ENCODE assay signal across 16 cellular contexts in genomic region chr9:20256284-20256948, GRCh38.
DNase-seq lines count a peak whose midpoint lies in the region; ATAC-seq lines count a peak whose summit lies in the region.
"Had no signal": no experiment of that assay in that cellular context is flagged by ENCODE, and none has a peak within 500 bp of the region (broad histone marks: within the 10 kb centered on the region; RNA-seq: fewer than 3 reads in every experiment).

No MANE protein-coding gene starts in this region.

- peak; percentile 40 for ATAC-seq in activated CD4-positive, alpha-beta T cell treated with anti-CD3 and anti-CD28 coated beads for 36 hours
- ATAC-seq in HG02798 (IDR thresholded peaks at IDR 0.05; ENCODE audit: poor library complexity, unreplicated experiment) (peak; percentile 35), esophagus mucosa (peak; percentile 29), HG03457 (IDR thresholded peaks at IDR 0.05; ENCODE audit: unreplicated experiment) (no peak)
- ATAC-seq: upper lobe of right lung had no signal

- H3K9me3 ChIP-seq in BLaER1 treated with 17β-estradiol and CSF1 and Interleukin-3, amounts not matched to agents 10 nM and 100 nM (replicated peaks in 1 of 11): no peaks in the 10 kb centered on the region
- H3K9me3 ChIP-seq: breast epithelium, Peyer's patch, SJCRH30, upper lobe of right lung had no signal

- H3K36me3 ChIP-seq in BLaER1 treated with 17β-estradiol and CSF1 and Interleukin-3, amounts not matched to agents 10 nM and 100 nM: no peaks in the 10 kb centered on the region
- H3K36me3 ChIP-seq: breast epithelium, Peyer's patch, SJCRH30, upper lobe of right lung had no signal

- intact Hi-C loops in activated CD4-positive, alpha-beta T cell treated with anti-CD3 and anti-CD28 coated beads for 36 hours (cut with DNase I, micrococcal nuclease): no loop called here

- H3K27me3 Mint-ChIP-seq in activated CD4-positive, alpha-beta T cell treated with anti-CD3 and anti-CD28 coated beads for 36 hours: no peaks in the 10 kb centered on the region

- H3K36me3 Mint-ChIP-seq in activated CD4-positive, alpha-beta T cell treated with anti-CD3 and anti-CD28 coated beads for 36 hours (ENCODE audit: low read depth): no peaks in the 10 kb centered on the region

- peak overlapping the region in 8 of 11 experiments; percentile 11 to 56 (median 36); a peak in 13 of 22 replicates for H3K4me2 ChIP-seq in BLaER1 treated with 17β-estradiol and CSF1 and Interleukin-3, amounts not matched to agents 10 nM and 100 nM

- H3K27me3 ChIP-seq in BLaER1 treated with 17β-estradiol and CSF1 and Interleukin-3, amounts not matched to agents 10 nM and 100 nM: no peaks in the 10 kb centered on the region
- H3K27me3 ChIP-seq: breast epithelium, Peyer's patch, SJCRH30, upper lobe of right lung had no signal

- POLR2A ChIA-PET in activated CD4-positive, alpha-beta T cell treated with anti-CD3 and anti-CD28 coated beads for 36 hours (lab: Charles Lee): no interaction called here

- no peaks in the 10 kb centered on the region for H3K9me3 Mint-ChIP-seq in activated CD4-positive, alpha-beta T cell treated with anti-CD3 and anti-CD28 coated beads for 36 hours (ENCODE audit: low read depth)
- H3K9me3 Mint-ChIP-seq: H9 had no signal

- H3K27ac Mint-ChIP-seq in activated CD4-positive, alpha-beta T cell treated with anti-CD3 and anti-CD28 coated beads for 36 hours: no peak overlapping the region

- H4K20me1 ChIP-seq in BLaER1 treated with 17β-estradiol and CSF1 and Interleukin-3, amounts not matched to agents 10 nM and 100 nM: no peaks in the 10 kb centered on the region

- no peak overlapping the region for H3K9ac ChIP-seq in BLaER1 treated with 17β-estradiol and CSF1 and Interleukin-3, amounts not matched to agents 10 nM and 100 nM

- H3K4me3 ChIP-seq in BLaER1 treated with 17β-estradiol and CSF1 and Interleukin-3, amounts not matched to agents 10 nM and 100 nM: no peak overlapping the region
- H3K4me3 ChIP-seq: breast epithelium, Peyer's patch, SJCRH30, upper lobe of right lung had no signal

- no peak for DNase-seq in activated CD4-positive, alpha-beta T cell treated with anti-CD3 and anti-CD28 coated beads for 36 hours
- DNase-seq in activated CD4-positive, alpha-beta T cell treated with anti-CD3 and anti-CD28 coated beads, Interleukin-2, amount 50 U/mL, for 4 hours: no peak
- DNase-seq in islet precursor cell (no peak), cerebellum (ENCODE audit: low spot score) (no peak)
- DNase-seq: H9; IMR-90; NCI-H510A; Peyer's patch; SJCRH30; stimulated activated CD4-positive, alpha-beta T cell treated with anti-CD3 and anti-CD28 coated beads, Interleukin-4, amount 100 ng/mL, for 24 hours; upper lobe of right lung had no signal

- no peak overlapping the region for H3K27ac ChIP-seq in BLaER1 treated with 17β-estradiol and CSF1 and Interleukin-3, amounts not matched to agents 10 nM and 100 nM
- H3K27ac ChIP-seq: breast epithelium, Peyer's patch, SJCRH30, upper lobe of right lung had no signal

- H3K4me1 Mint-ChIP-seq in activated CD4-positive, alpha-beta T cell treated with anti-CD3 and anti-CD28 coated beads for 36 hours: peaks cover 31% of the 10 kb centered on the region

- CTCF ChIA-PET in activated CD4-positive, alpha-beta T cell treated with anti-CD3 and anti-CD28 coated beads for 36 hours (lab: Charles Lee): no interaction called here

- H3K4me1 ChIP-seq in BLaER1 treated with 17β-estradiol and CSF1 and Interleukin-3, amounts not matched to agents 10 nM and 100 nM: peaks cover 0 to 14% (median 11%) of the 10 kb centered on the region in 10 experiments; a peak in 15 of 20 replicates
- H3K4me1 ChIP-seq: breast epithelium, Peyer's patch, SJCRH30, upper lobe of right lung had no signal

- H3K4me3 Mint-ChIP-seq in activated CD4-positive, alpha-beta T cell treated with anti-CD3 and anti-CD28 coated beads for 36 hours: no peak overlapping the region
- H3K4me3 Mint-ChIP-seq: H9 had no signal
